In the genomic region with DNA sequence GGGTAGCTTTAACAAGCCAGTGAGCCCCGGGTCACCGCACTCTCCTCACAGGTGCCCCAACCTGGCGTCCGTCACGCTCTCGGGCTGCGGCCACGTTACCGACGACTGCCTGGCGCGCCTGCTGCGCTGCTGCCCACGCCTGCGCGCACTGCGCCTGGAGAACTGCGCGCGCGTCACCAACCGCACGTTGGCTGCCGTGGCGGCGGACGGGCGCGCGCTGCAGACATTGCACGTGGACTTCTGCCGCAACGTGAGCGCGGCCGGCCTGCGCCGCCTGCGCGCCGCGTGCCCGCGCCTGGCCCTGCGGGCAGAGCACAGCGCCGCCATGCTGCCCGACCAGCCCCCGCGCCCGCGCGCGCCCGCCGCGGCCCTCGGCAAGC, we compare ENCODE assay signal across 8 cellular contexts. TPM values are rescaled to one million over a fixed set of nuclear protein-coding genes. Genes with fewer than 3 reads are reported as not detected.
A peak's percentile ranks its signal among the peaks of the same experiment; 100 is the strongest.
DNase-seq lines count a peak whose midpoint lies in the region; ATAC-seq and TF ChIP-seq lines count a peak whose summit lies in the region.

No MANE protein-coding gene starts in this region.

- TF ChIP-seq POLR2A in sigmoid colon (IDR thresholded peaks at IDR 0.05) = peak; percentile 69 to 74

- DNase-seq in NCI-H1436 (lab: John Stamatoyannopoulos, UW) (peak; percentile 84), NCI-H1436 treated with DMSO at 0.1 percent for 48 hours (lab: John Stamatoyannopoulos, UW) (no peak), NCI-H1694 (lab: John Stamatoyannopoulos, UW) (peak; percentile 62), T1000 (lab: John Stamatoyannopoulos, UW) (peak; percentile 81), astrocyte of the spinal cord (ENCODE audit: low read depth, low spot score) (peak; percentile 92), iPS DF 6.9 (ENCODE audit: low read depth, low spot score) (no peak), sigmoid colon (peak; percentile 93)

- WGBS in iPS DF 6.9 (ENCODE audit: insufficient coverage, insufficient read length) = no CpG with 5 or more reads among the region's 58 CpGs
- WGBS in sigmoid colon, 2 donors = 0% methylated on average over 58 of the region's 58 CpGs

- no peak for TF ChIP-seq EP300 in sigmoid colon (IDR thresholded peaks at IDR 0.05)

- H3K36me3 ChIP-seq in iPS DF 6.9 (ENCODE audit: control insufficient read depth, insufficient read depth, low read length) (no peaks in the 10 kb centered on the region), sigmoid colon (no peaks in the 10 kb centered on the region)

- no peak for TF ChIP-seq CTCF in astrocyte of the spinal cord (IDR thresholded peaks at IDR 0.05; ENCODE audit: low read depth, low read length)
- no peak for TF ChIP-seq CTCF in sigmoid colon (IDR thresholded peaks at IDR 0.05)

- H3K4me1 ChIP-seq in iPS DF 6.9 (ENCODE audit: control insufficient read depth, insufficient read depth, low read length) (no peaks in the 10 kb centered on the region), sigmoid colon (peaks cover 0 to 79% (median 41%) of the 10 kb centered on the region in 4 donors)

- H3K27ac ChIP-seq in iPS DF 6.9 (ENCODE audit: low read length) (no peak overlapping the region), sigmoid colon (peak overlapping the region; percentile 87 to 95 (median 92))

- H3K9me3 ChIP-seq in iPS DF 6.9 (ENCODE audit: control insufficient read depth, insufficient read depth, low read length) (no peaks in the 10 kb centered on the region), sigmoid colon (no peaks in the 10 kb centered on the region)

- in situ Hi-C loops in astrocyte of the spinal cord (cut with HindIII; ENCODE audit: low sequenced_read_pairs) = no loop called here

- peaks cover 5% of the 10 kb centered on the region; the same call in 1 of the 2 replicates for H3K27me3 ChIP-seq in iPS DF 6.9 (ENCODE audit: control insufficient read depth, insufficient read depth, low read length)
- no peaks in the 10 kb centered on the region for H3K27me3 ChIP-seq in sigmoid colon

- H3K4me3 ChIP-seq in astrocyte of the spinal cord (ENCODE audit: low read depth, low read length) (peak overlapping the region; percentile 69), iPS DF 6.9 (ENCODE audit: low read length) (peak overlapping the region; percentile 64; the same call in 1 of the 2 replicates), sigmoid colon (peak overlapping the region; percentile 42 to 68 (median 60))

- peak; percentile 83 for ATAC-seq in HG02885 (IDR thresholded peaks at IDR 0.05; ENCODE audit: poor library complexity, unreplicated experiment)

- intact Hi-C loops in sigmoid colon (cut with DNase I) = loop anchor here (10.0 kb wide), 1 partner anchor 546 kb away; no protein-coding TSS in a partner anchor

RNA-seq across cellular contexts. Expression of a gene that starts 3.4 kb away (rescaled TPM):
- 100 to 1,000 TPM in 2 of 4 donors, 10 to 100 TPM in 2; 46.7 to 150 (median 99.3) TPM for total RNA-seq in sigmoid colon
- polyA plus RNA-seq in sigmoid colon = 1 to 10 TPM in 2 of 3 donors, under 1 TPM in 1; 0.69 to 2.6 (median 1.2) TPM

Comparison
In these comparisons a context has a peak if more than half of its experiments do, and no peak if none do; other contexts are left out.
1. DNase-seq: peak in NCI-H1436 (single experiment), NCI-H1694 (single experiment), T1000 (single experiment), astrocyte of the spinal cord (single experiment) and sigmoid colon (single experiment); none in NCI-H1436 treated with DMSO at 0.1 percent for 48 hours (single experiment) and iPS DF 6.9 (single experiment).
2. Peak in every context shown above with its lines, with median percentiles within 50 percentile points of each other: H3K4me3 ChIP-seq.